8 cellular contexts compared by ENCODE assay signal in the genomic region with DNA sequence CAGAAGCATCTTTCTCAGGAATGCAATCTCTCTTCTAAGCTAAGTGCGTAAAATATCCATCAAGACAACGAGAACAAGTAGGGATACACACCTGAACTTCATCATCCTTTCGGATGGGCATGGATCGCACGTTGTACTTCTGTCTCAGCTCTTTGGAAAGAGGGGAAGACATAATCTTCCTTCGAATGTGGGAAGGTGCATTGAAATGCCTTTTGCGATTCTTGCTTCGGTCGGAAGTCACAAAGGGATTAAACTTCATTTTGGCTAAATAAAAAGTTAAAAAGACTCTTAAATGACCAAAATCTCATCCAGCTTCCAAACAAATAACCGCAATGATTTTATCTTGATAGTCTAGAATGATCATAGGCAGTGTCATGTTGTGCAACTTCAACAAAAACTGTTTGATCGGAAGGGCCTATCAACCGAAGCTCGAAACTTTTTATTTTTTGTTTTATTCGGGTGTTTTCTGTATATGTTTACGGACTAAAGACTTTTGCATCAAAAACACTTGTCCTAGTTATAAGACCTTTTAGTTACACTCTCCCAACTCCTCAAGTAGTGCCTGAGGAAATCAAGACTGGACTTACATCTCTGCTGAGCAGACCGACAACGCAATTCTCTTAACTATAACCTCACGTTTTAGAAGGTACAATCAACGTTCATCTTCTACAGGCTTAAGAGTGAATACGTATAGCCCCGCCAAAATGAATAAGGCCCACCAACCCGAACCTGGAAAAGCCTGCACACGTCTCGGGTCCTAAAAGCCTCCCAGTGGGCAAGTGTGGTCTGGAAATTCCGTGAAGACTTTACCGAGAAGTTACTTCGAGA. TPM values are rescaled to one million over a fixed set of nuclear protein-coding genes. Genes with fewer than 3 reads are reported as not detected.
A peak's percentile ranks its signal among the peaks of the same experiment; 100 is the strongest.
DNase-seq lines count a peak whose midpoint lies in the region; ATAC-seq and TF ChIP-seq lines count a peak whose summit lies in the region.

No MANE protein-coding gene starts in this region.

- peak; percentile 46 for DNase-seq in DMS 273 (lab: John Stamatoyannopoulos, UW; ENCODE audit: unreplicated experiment)
- DNase-seq in DMS 273 treated with DMSO at 0.1 percent for 48 hours (lab: John Stamatoyannopoulos, UW) = no peak
- DNase-seq in SK-N-DZ (ENCODE audit: low spot score) = peak; percentile 44
- DNase-seq in fibroblast of the aortic adventitia (ENCODE audit: low read depth) = peak; percentile 32
- no peak for DNase-seq in skeletal muscle cell (ENCODE audit: low read depth)
- no peak for DNase-seq in AG08395 (ENCODE audit: low spot score)
- DNase-seq in NCI-H446 treated with DMSO at 0.1 percent for 48 hours (lab: John Stamatoyannopoulos, UW) = no peak

- H3K4me3 ChIP-seq in fibroblast of the aortic adventitia (ENCODE audit: low read depth, low read length) (peak overlapping the region; percentile 72), skeletal muscle cell (ENCODE audit: low read depth, low read length) (peak overlapping the region; percentile 82)

- no peak for ATAC-seq in HG03280 (IDR thresholded peaks at IDR 0.05; ENCODE audit: unreplicated experiment)

- TF ChIP-seq CTCF in fibroblast of the aortic adventitia (IDR thresholded peaks at IDR 0.05; ENCODE audit: insufficient read depth, low read length) = no peak

RNA-seq across cellular contexts. Expression of a gene that starts 0.7 kb away (rescaled TPM):
- 9,066 and 9,623 TPM in 2 replicates for polyA plus RNA-seq in SK-N-DZ (2014; cell fraction: cytosol; rRNA removed)
- 5,950 and 8,545 TPM in 2 replicates for polyA plus RNA-seq in SK-N-DZ (2014; cell fraction: nucleus; rRNA removed)
- 2,801 and 6,665 TPM in 2 replicates for total RNA-seq in fibroblast of the aortic adventitia (ENCODE audit: low replicate concordance)

RNA-seq across cellular contexts. Expression of a gene that starts 15.4 kb away (rescaled TPM):
- 0.21 TPM in 1 of 2 replicates, not detected in the other for polyA plus RNA-seq in SK-N-DZ (2014; cell fraction: cytosol; rRNA removed)
- polyA plus RNA-seq in SK-N-DZ (2014; cell fraction: nucleus; rRNA removed) = 0.81 TPM in 1 of 2 replicates, not detected in the other
- total RNA-seq in fibroblast of the aortic adventitia (ENCODE audit: low replicate concordance) = not detected in 2 replicates

RNA-seq across cellular contexts. Expression of a gene that starts 42.6 kb away (rescaled TPM):
- not detected in 2 replicates for polyA plus RNA-seq in SK-N-DZ (2014; cell fraction: cytosol; rRNA removed)
- not detected in 2 replicates for polyA plus RNA-seq in SK-N-DZ (2014; cell fraction: nucleus; rRNA removed)
- total RNA-seq in fibroblast of the aortic adventitia (ENCODE audit: low replicate concordance) = not detected in 2 replicates

RNA-seq across cellular contexts. Expression of a gene that starts 53.4 kb away (rescaled TPM):
- 23.3 and 28.6 TPM in 2 replicates for polyA plus RNA-seq in SK-N-DZ (2014; cell fraction: cytosol; rRNA removed)
- 18.4 and 32.4 TPM in 2 replicates for polyA plus RNA-seq in SK-N-DZ (2014; cell fraction: nucleus; rRNA removed)
- total RNA-seq in fibroblast of the aortic adventitia (ENCODE audit: low replicate concordance) = 42.6 and 68.8 TPM in 2 replicates

Comparison
In these comparisons a context has a peak if more than half of its experiments do, and no peak if none do; other contexts are left out.
1. DNase-seq: peak in DMS 273 (single experiment), SK-N-DZ (single experiment) and fibroblast of the aortic adventitia (single experiment); none in DMS 273 treated with DMSO at 0.1 percent for 48 hours (single experiment), skeletal muscle cell (single experiment), AG08395 (single experiment) and NCI-H446 treated with DMSO at 0.1 percent for 48 hours (single experiment).